8 cellular contexts compared by ENCODE assay signal in genomic region chr18:24426398-24427294, GRCh38. TPM values are rescaled to one million over a fixed set of nuclear protein-coding genes. Genes with fewer than 3 reads are reported as not detected.
DNase-seq lines count a peak whose midpoint lies in the region; ATAC-seq, FAIRE-seq and TF ChIP-seq lines count a peak whose summit lies in the region.

TSS of gene IMPACT (plus strand) at chr18:24426670. CDS start at chr18:24426757, 87 bp downstream.

- peak; percentile 87 for ATAC-seq in GM21576 (IDR thresholded peaks at IDR 0.05; ENCODE audit: unreplicated experiment)

- H3K9me3 ChIP-seq in SJSA1 (replicated peaks) (0 out of 2 replicates have a peak, but pooled peaks cover 4% of the 10 kb centered on the region), neuron (ENCODE audit: low read length) (no peaks in the 10 kb centered on the region)

- H3K4me3 ChIP-seq in SJSA1 (peak within 1 kb of the TSS; percentile 83), neuron (ENCODE audit: low read length) (peak within 1 kb of the TSS; percentile 90)

- H3K27ac ChIP-seq in SJSA1: peak within 1 kb of the TSS; percentile 64

- TF ChIP-seq RAD21 in Ishikawa (IDR thresholded peaks at IDR 0.05; ENCODE audit: low read depth): no peak

- H3K36me3 ChIP-seq in SJSA1 (peaks cover 9% of the 10 kb centered on the region; the same call in 1 of the 2 replicates), neuron (ENCODE audit: insufficient read depth, low read length) (peaks cover 19% of the 10 kb centered on the region)

- H3K4me1 ChIP-seq in SJSA1 (replicated peaks): peaks cover 24% of the 10 kb centered on the region
- H3K4me1 ChIP-seq in neuron (ENCODE audit: insufficient read depth, low read length): peaks cover 18% of the 10 kb centered on the region

- DNase-seq in DMS79 treated with DMSO at 0.1 percent for 48 hours (lab: John Stamatoyannopoulos, UW) (peak; percentile 81), SJSA1 (ENCODE audit: low read depth in 1 of 2, low spot score in 2 of 2) (peak; percentile 75 to 83), frontal cortex (ENCODE audit: low spot score in 2 of 2) (peak; percentile 85 to 88), stromal cell of bone marrow (ENCODE audit: low read depth) (peak; percentile 50)
- peak; percentile 78 for DNase-seq in activated naive CD4-positive, alpha-beta T cell treated with Interleukin-2 at 50 U/mL for 16 hours

- no peak for TF ChIP-seq EP300 in Ishikawa (IDR thresholded peaks at IDR 0.05; ENCODE audit: borderline replicate concordance)

- FAIRE-seq in frontal cortex (lab: Jason Lieb, UNC): no peak

- H2AFZ ChIP-seq in neuron (ENCODE audit: low read depth, low read length): peak within 1 kb of the TSS; percentile 99

- H3K27me3 ChIP-seq in SJSA1 (replicated peaks): 0 out of 2 replicates have a peak, but pooled peaks cover 3% of the 10 kb centered on the region
- no peaks in the 10 kb centered on the region for H3K27me3 ChIP-seq in neuron (ENCODE audit: insufficient read depth, low read length)

TF ChIP-seq in Ishikawa, 13 proteins besides CTCF, POLR2A, EP300 and RAD21:
- peak; percentile 63; the same call in 1 of the 2 replicates for TF ChIP-seq TCF12 (IDR thresholded peaks at IDR 0.05; ENCODE audit: low read depth)
- peak; percentile 89 for TF ChIP-seq MAX (IDR thresholded peaks at IDR 0.05)
- peak; percentile 44; the same call in 1 of the 2 replicates for TF ChIP-seq USF1 (IDR thresholded peaks at IDR 0.05)
- TF ChIP-seq CREB1 (IDR thresholded peaks at IDR 0.05; ENCODE audit: low read depth): no peak
- TF ChIP-seq NFIC (IDR thresholded peaks at IDR 0.05): no peak
- no peak for TF ChIP-seq REST (IDR thresholded peaks at IDR 0.05; ENCODE audit: low read depth)
- no peak; the same call in 1 of the 2 replicates for TF ChIP-seq TEAD4 (IDR thresholded peaks at IDR 0.05)
- TF ChIP-seq ZBTB7A (IDR thresholded peaks at IDR 0.05; ENCODE audit: low read depth): peak; percentile 64
- peak; percentile 65 for TF ChIP-seq YY1 (IDR thresholded peaks at IDR 0.05; ENCODE audit: low read depth)
- TF ChIP-seq TAF1 (IDR thresholded peaks at IDR 0.05; ENCODE audit: low read depth): peak; percentile 84
- TF ChIP-seq EGR1 (IDR thresholded peaks at IDR 0.05): peak; percentile 70
TF ChIP-seq in Ishikawa: peak in this region for 7.

RNA-seq across cellular contexts. Expression of gene IMPACT, which starts in this region (rescaled TPM):
- total RNA-seq in SJSA1 (2014; rRNA removed; shearing (Covaris generic)): 27.7 and 33.2 TPM in 2 replicates
- 26.5 TPM for total RNA-seq in frontal cortex

Comparison
In these comparisons a context has a peak if more than half of its experiments do, and no peak if none do; other contexts are left out.
1. Peak in every context shown above with its lines: DNase-seq, ATAC-seq, H3K4me3 ChIP-seq and H3K27ac ChIP-seq.